19 cellular contexts compared by ENCODE assay signal in the genomic region with DNA sequence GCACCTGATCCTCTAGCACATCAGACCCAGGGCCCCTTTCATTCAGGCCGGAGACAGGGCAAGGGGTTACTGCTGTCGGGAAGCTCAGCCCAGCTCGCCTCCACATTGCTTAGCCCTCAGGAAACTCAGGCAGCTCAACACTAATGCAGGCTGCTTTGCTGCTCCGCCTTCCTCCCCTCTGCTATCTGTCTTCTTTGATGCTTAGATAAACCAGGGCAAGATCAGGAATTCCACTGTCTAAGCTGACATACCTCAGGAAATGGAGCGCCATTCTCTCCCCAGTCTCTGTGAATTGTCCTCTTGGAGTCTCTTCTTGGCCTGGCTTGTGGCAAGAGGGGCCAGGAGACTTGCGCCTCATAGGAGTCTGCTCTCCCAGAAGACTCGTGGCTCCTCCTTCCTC. TPM values are rescaled to one million over a fixed set of nuclear protein-coding genes. Genes with fewer than 3 reads are reported as not detected.
DNase-seq lines count a peak whose midpoint lies in the region; ATAC-seq, FAIRE-seq and TF ChIP-seq lines count a peak whose summit lies in the region.
"Had no signal": no experiment of that assay in that cellular context is flagged by ENCODE, and none has a peak within 500 bp of the region (broad histone marks: within the 10 kb centered on the region; RNA-seq: fewer than 3 reads in every experiment).

No MANE protein-coding gene starts in this region.

- no TSS peak for BruUV-seq in IMR-90 (replicated peaks; lab: Mats Ljungman, UMichigan)

- no peak for FAIRE-seq in H1 (lab: Jason Lieb, UNC)
- FAIRE-seq: A549, D721Med, GM12892, H54 had no signal

- H2AFZ ChIP-seq in IMR-90 (replicated peaks; ENCODE audit: low read length, poor library complexity) (peak overlapping the region; percentile 24), H1 (ENCODE audit: low read length) (0 out of 2 replicates have a peak overlapping the region, but pooled peaks have one; percentile 41)

- H3K27me3 ChIP-seq in IMR-90 (ENCODE audit: control insufficient read depth, insufficient read depth, low read length) (peaks cover 59% of the 10 kb centered on the region), H1 (replicated peaks in 1 of 4; ENCODE audit: control insufficient read depth in 3 of 4, extremely low read depth in 1 of 4, insufficient read depth in 3 of 4, low read length in 3 of 4) (no peaks in the 10 kb centered on the region; a peak in 1 of 7 replicates), right cardiac atrium (ENCODE audit: control insufficient read depth, insufficient read depth) (no peaks in the 10 kb centered on the region)
- H3K27me3 ChIP-seq: BE2C had no signal

- no peaks in the 10 kb centered on the region for H3K4me1 ChIP-seq in IMR-90 (ENCODE audit: control insufficient read depth, insufficient read depth, low read length)
- H3K4me1 ChIP-seq in H1 (replicated peaks in 1 of 4; ENCODE audit: control insufficient read depth in 3 of 4, insufficient read depth in 4 of 4, low read length in 3 of 4), result peaks cover 0 to 4% (median 0%) of the 10 kb centered on the region in 4 experiments; a peak in 2 of 7 replicates
- no peaks in the 10 kb centered on the region for H3K4me1 ChIP-seq in right cardiac atrium (ENCODE audit: control insufficient read depth, insufficient read depth, low read length)
- H3K4me1 ChIP-seq: A549, BE2C had no signal

- intact Hi-C loops in IMR-90 (cut with micrococcal nuclease) (no loop called here), right cardiac atrium (cut with DNase I) (no loop called here), posterior cingulate gyrus (cut with DNase I) (no loop called here)

- H2BK12ac ChIP-seq in H1 (ENCODE audit: low read depth, low read length), result no peak overlapping the region

- H3K14ac ChIP-seq in IMR-90 (replicated peaks; ENCODE audit: low read depth, low read length), result no peak overlapping the region
- H3K14ac ChIP-seq in H1 (ENCODE audit: insufficient read length), result no peak overlapping the region

- no peak for ATAC-seq in IMR-90 (ENCODE audit: low read depth)
- no peak for ATAC-seq in right cardiac atrium
- ATAC-seq: A549 had no signal

- H3K23ac ChIP-seq in IMR-90 (ENCODE audit: low read depth, low read length) (no peak overlapping the region), H1 (ENCODE audit: insufficient read length) (no peak overlapping the region)

- H2BK20ac ChIP-seq in IMR-90 (ENCODE audit: low read depth, low read length) (no peak overlapping the region), H1 (ENCODE audit: low read length) (no peak overlapping the region)

- H3K4me3 ChIP-seq in IMR-90 (ENCODE audit: insufficient read depth, low read depth, low read length), result no peak overlapping the region
- H3K4me3 ChIP-seq in H1 (ENCODE audit: extremely low read depth in 1 of 4, insufficient read depth in 2 of 4, low read depth in 3 of 4, low read length in 4 of 4), result no peak overlapping the region
- H3K4me3 ChIP-seq in right cardiac atrium (ENCODE audit: low read length), result no peak overlapping the region
- H3K4me3 ChIP-seq: A549 had no signal

- no peak for TF ChIP-seq POLR2A in IMR-90 (IDR thresholded peaks at IDR 0.05; ENCODE audit: low read depth, low read length)
- no peak for TF ChIP-seq POLR2A in H1 (IDR thresholded peaks at IDR 0.05; ENCODE audit: control extremely low read depth in 1 of 2, low read depth in 2 of 2, low read length in 2 of 2)

- no peaks in the 10 kb centered on the region for H3K79me1 ChIP-seq in IMR-90 (ENCODE audit: low read depth in 1 of 2, low read length in 2 of 2)
- H3K79me1 ChIP-seq in H1 (ENCODE audit: low read depth, low read length), result no peaks in the 10 kb centered on the region

- no peaks in the 10 kb centered on the region for H3K79me2 ChIP-seq in H1 (ENCODE audit: control insufficient read depth in 1 of 2, insufficient read depth in 2 of 2, low read length in 2 of 2)

- H4K91ac ChIP-seq in IMR-90 (ENCODE audit: insufficient read depth, low read depth, low read length), result no peak overlapping the region
- H4K91ac ChIP-seq in H1 (replicated peaks; ENCODE audit: insufficient read length, low read length), result no peak overlapping the region

- H2BK5ac ChIP-seq in IMR-90 (ENCODE audit: low read depth, low read length, poor library complexity, severe bottlenecking) (no peak overlapping the region), H1 (ENCODE audit: low read depth, low read length) (no peak overlapping the region)

- CTCF ChIA-PET in IMR-90 (lab: Yijun Ruan, JAX) (interaction anchor here (1.0 kb wide), 1 partner anchor 11 kb away, joined by 5 read pairs; no protein-coding TSS in a partner anchor), H1 (lab: Charles Lee; ENCODE audit: partially characterized antibody) (interaction anchor here (0.5 to 4.4 kb wide), 5 partner anchors 8 to 235 kb away, joined by 3 to 20 read pairs (median 3); no protein-coding TSS in a partner anchor)

- H2AK5ac ChIP-seq in IMR-90 (ENCODE audit: low read depth, low read length), result no peak overlapping the region
- no peak overlapping the region for H2AK5ac ChIP-seq in H1 (ENCODE audit: low read depth, low read length)

- H3K18ac ChIP-seq in IMR-90 (ENCODE audit: low read depth, low read length) (no peak overlapping the region), H1 (ENCODE audit: extremely low read depth, low read length) (no peak overlapping the region)

- H3K27ac ChIP-seq in IMR-90 (ENCODE audit: insufficient read depth, low read length) (no peak overlapping the region), H1 (ENCODE audit: low read depth, low read length) (no peak overlapping the region), right cardiac atrium (ENCODE audit: low read length) (no peak overlapping the region)
- H3K27ac ChIP-seq: A549, C4-2B had no signal

- WGBS in IMR-90 (ENCODE audit: extremely low coverage in 2 of 2, insufficient read length in 1 of 2), 2 experiments, result 40% methylated on average over 1 of the region's 7 CpGs; no CpG with 5 or more reads in 1 of the 2 experiments
- WGBS in H1 (ENCODE audit: extremely low coverage in 1 of 2, insufficient coverage in 1 of 2, insufficient read length in 1 of 2, insufficient replicate concordance in 2 of 2, low coverage in 1 of 2, low lambda C conversion rate in 2 of 2, missing lambda C conversion rate in 1 of 2), 2 experiments, result 82% methylated on average over 7 of the region's 7 CpGs; no CpG with 5 or more reads in 1 of the 2 experiments
- WGBS in right cardiac atrium, result 51% methylated on average over 7 of the region's 7 CpGs

- no peak overlapping the region for H4K5ac ChIP-seq in IMR-90 (ENCODE audit: low read depth, low read length)
- H4K5ac ChIP-seq in H1 (ENCODE audit: insufficient read length, low read depth, low read length), result no peak overlapping the region

- no peaks in the 10 kb centered on the region for H3K23me2 ChIP-seq in H1 (ENCODE audit: low read depth, low read length)

- no peak overlapping the region for H3K9ac ChIP-seq in IMR-90 (ENCODE audit: low read depth, low read length)
- H3K9ac ChIP-seq in H1 (replicated peaks in 1 of 4; ENCODE audit: extremely low read depth in 1 of 4, low read depth in 3 of 4, low read length in 3 of 4), result no peak overlapping the region

- H3K9me3 ChIP-seq in IMR-90 (ENCODE audit: control insufficient read depth, insufficient read depth, low read length), result peaks cover 1% of the 10 kb centered on the region; the same call in 1 of the 2 replicates
- no peaks in the 10 kb centered on the region for H3K9me3 ChIP-seq in H1 (ENCODE audit: insufficient read depth in 2 of 2, low read depth in 1 of 2, low read length in 1 of 2)
- H3K9me3 ChIP-seq in right cardiac atrium (ENCODE audit: control insufficient read depth, low read length), result no peaks in the 10 kb centered on the region
- H3K9me3 ChIP-seq: A549, BE2C had no signal

- dilution Hi-C loops in IMR-90 (cut with HindIII; ENCODE audit: low sequenced_read_pairs, unreplicated experiment), result no loop called here

- in situ Hi-C loops in IMR-90 (cut with MboI; ENCODE audit: low sequenced_read_pairs), result loop anchor here (5.0 kb wide), 1 partner anchor 74 kb away; no protein-coding TSS in a partner anchor

- no peak for TF ChIP-seq CTCF in IMR-90 (conservative IDR thresholded peaks at IDR 0.05; ENCODE audit: low read depth, low read length)
- TF ChIP-seq CTCF in H1 (IDR thresholded peaks at IDR 0.05; ENCODE audit: control extremely low read depth in 1 of 3, insufficient read depth in 1 of 3, low read depth in 1 of 3, low read length in 3 of 3), result no peak

- H3K4me2 ChIP-seq in IMR-90 (ENCODE audit: low read depth, low read length) (no peak overlapping the region), H1 (ENCODE audit: insufficient read depth in 1 of 2, low read depth in 2 of 2, low read length in 2 of 2) (no peak overlapping the region)
- H3K4me2 ChIP-seq: A549 had no signal

- H3K36me3 ChIP-seq in IMR-90 (ENCODE audit: control insufficient read depth, insufficient read depth, low read length), result no peaks in the 10 kb centered on the region
- H3K36me3 ChIP-seq in H1 (ENCODE audit: control insufficient read depth in 2 of 4, insufficient read depth in 4 of 4, low read length in 3 of 4), result no peaks in the 10 kb centered on the region
- H3K36me3 ChIP-seq: BE2C had no signal

- TF ChIP-seq RAD21 in IMR-90 (IDR thresholded peaks at IDR 0.05; ENCODE audit: low read length) (no peak), H1 (IDR thresholded peaks at IDR 0.05 in 1 of 2, conservative IDR thresholded peaks at IDR 0.05 in 1 of 2; ENCODE audit: low read depth in 2 of 2, low read length in 2 of 2) (no peak)

- POLR2A ChIA-PET in IMR-90 (lab: Charles Lee; ENCODE audit: unreplicated experiment) (no interaction called here), H1 (lab: Charles Lee; ENCODE audit: partially characterized antibody) (interaction anchor here (0.9 kb wide), 1 partner anchor 10 kb away, joined by 3 read pairs; no protein-coding TSS in a partner anchor)

- H2BK15ac ChIP-seq in IMR-90 (ENCODE audit: low read depth, low read length) (no peak overlapping the region), H1 (ENCODE audit: low read length) (no peak overlapping the region)

- DNase-seq in IMR-90, result no peak
- no peak for DNase-seq in H1 (ENCODE audit: low read depth in 1 of 2, low spot score in 2 of 2)
- DNase-seq in islet precursor cell, result peak; percentile 68
- no peak for DNase-seq in right cardiac atrium
- no peak for DNase-seq in activated CD4-positive, alpha-beta T cell treated with anti-CD3 and anti-CD28 coated beads, Interleukin-2, amount 50 U/mL, for 4 hours
- DNase-seq in posterior cingulate gyrus, result no peak
- no peak for DNase-seq in ecto neural progenitor cell (ENCODE audit: low spot score)
- DNase-seq: BE2C; CD4-positive, alpha-beta memory T cell; DMS153; DMS79 treated with DMSO at 0.1 percent for 48 hours; EL; GDM1 had no signal

- no peak overlapping the region for H2AK9ac ChIP-seq in IMR-90 (replicated peaks; ENCODE audit: low read depth, low read length, poor library complexity)

- H4K8ac ChIP-seq in IMR-90 (ENCODE audit: low read depth in 2 of 2, low read length in 2 of 2) (no peak overlapping the region), H1 (ENCODE audit: extremely low read depth, insufficient read depth, low read length) (no peak overlapping the region)

- no peak overlapping the region for H2BK120ac ChIP-seq in IMR-90 (ENCODE audit: low read depth, low read length)
- no peak overlapping the region for H2BK120ac ChIP-seq in H1 (replicated peaks; ENCODE audit: low read depth, low read length)

- no peak for TF ChIP-seq EP300 in H1 (IDR thresholded peaks at IDR 0.05; ENCODE audit: borderline replicate concordance in 1 of 2, low read depth in 2 of 2, low read length in 2 of 2)

- H3K56ac ChIP-seq in IMR-90 (ENCODE audit: extremely low read depth, insufficient read depth, low read length), result no peak overlapping the region
- no peak overlapping the region for H3K56ac ChIP-seq in H1 (replicated peaks; ENCODE audit: insufficient read length, low read depth, low read length)

- H4K20me1 ChIP-seq in IMR-90 (ENCODE audit: insufficient read depth, low read length), result no peaks in the 10 kb centered on the region
- H4K20me1 ChIP-seq in H1 (replicated peaks in 1 of 2; ENCODE audit: control insufficient read depth in 1 of 2, insufficient read depth in 2 of 2, low read length in 2 of 2), result no peaks in the 10 kb centered on the region

- H3K9me1 ChIP-seq in IMR-90 (ENCODE audit: insufficient read depth, low read length), result no peaks in the 10 kb centered on the region

- no peak overlapping the region for H3K4ac ChIP-seq in IMR-90 (ENCODE audit: low read depth, low read length)
- no peak overlapping the region for H3K4ac ChIP-seq in H1 (replicated peaks; ENCODE audit: insufficient read length, low read depth, low read length)

RNA-seq across cellular contexts. Expression of gene EXOC6B, which starts 25.5 kb away (rescaled TPM):
- total RNA-seq in IMR-90 (2012; rRNA removed), result 29.4 and 29.7 TPM in 2 replicates
- 9.0 and 10.2 TPM in 2 replicates for polyA plus RNA-seq in IMR-90 (2012; rRNA removed)
- polyA plus RNA-seq in IMR-90 (2012; cell fraction: cytosol; rRNA removed), result 4.8 and 12.8 TPM in 2 replicates
- polyA plus RNA-seq in IMR-90 (2012; cell fraction: nucleus; rRNA removed; ENCODE audit: low replicate concordance), result 10.8 and 17.1 TPM in 2 replicates
- total RNA-seq in H1 (2021; fragmentation: NEBNext Ultra II Directional; extraction: Animal tissue kit (Norgen Biotek cat#: 25700)), result 30.1 and 33.0 TPM in 2 replicates
- 13.5 and 18.3 TPM in 2 replicates for polyA plus RNA-seq in H1 (2011; rRNA removed)
- 13.0 TPM for polyA plus RNA-seq in H1 (2011; cell fraction: cytosol; rRNA removed)
- polyA plus RNA-seq in H1 (2011; cell fraction: nucleus; rRNA removed), result 21.4 TPM
- 13.7 to 23.3 TPM (median 18.8 TPM) in 4 replicates for polyA plus RNA-seq in H1 (2012, experiment 1 of 2)
- polyA plus RNA-seq in H1 (2012, experiment 2 of 2), result 1.1 TPM
- 17.7 TPM for polyA plus RNA-seq in H1 (2013, experiment 1 of 2)
- 16.0 TPM for polyA plus RNA-seq in H1 (2013, experiment 2 of 2)
- 52.2 and 61.4 TPM in 2 replicates for polyA minus RNA-seq in H1 (2011; rRNA and poly(A)+ RNA removed)
- 50.8 TPM for polyA minus RNA-seq in H1 (2011; cell fraction: cytosol; rRNA and poly(A)+ RNA removed)
- polyA minus RNA-seq in H1 (2011; cell fraction: nucleus; rRNA and poly(A)+ RNA removed), result 61.1 TPM
- 100 to 1,000 TPM in 3 of 4 donors, 10 to 100 TPM in 1; 93.6 to 127 (median 121) TPM for total RNA-seq in right cardiac atrium
- polyA plus RNA-seq in right cardiac atrium, result 17.5 TPM

RNA-seq across cellular contexts. Expression of gene SPR, which starts 35.9 kb away (rescaled TPM):
- total RNA-seq in IMR-90 (2012; rRNA removed) (15.8 and 17.4 TPM in 2 replicates), right cardiac atrium (10 to 100 TPM; 35.9 to 56.3 (median 44.3) TPM)
- polyA plus RNA-seq in IMR-90 (2012; rRNA removed) (14.3 and 14.9 TPM in 2 replicates), H1 (2011; rRNA removed) (4.2 and 4.5 TPM in 2 replicates), right cardiac atrium (50.3 TPM)
- polyA plus RNA-seq in IMR-90 (2012; cell fraction: cytosol; rRNA removed), result 17.3 and 23.3 TPM in 2 replicates
- polyA plus RNA-seq in IMR-90 (2012; cell fraction: nucleus; rRNA removed; ENCODE audit: low replicate concordance), result 4.1 and 5.8 TPM in 2 replicates
- total RNA-seq in H1 (2021; fragmentation: NEBNext Ultra II Directional; extraction: Animal tissue kit (Norgen Biotek cat#: 25700)), result 10.7 and 11.5 TPM in 2 replicates
- 8.9 TPM for polyA plus RNA-seq in H1 (2011; cell fraction: cytosol; rRNA removed)
- 5.4 TPM for polyA plus RNA-seq in H1 (2011; cell fraction: nucleus; rRNA removed)
- 7.2 to 11.0 TPM (median 10.2 TPM) in 4 replicates for polyA plus RNA-seq in H1 (2012, experiment 1 of 2)
- 9.2 TPM for polyA plus RNA-seq in H1 (2012, experiment 2 of 2)
- 5.3 TPM for polyA plus RNA-seq in H1 (2013, experiment 1 of 2)
- polyA plus RNA-seq in H1 (2013, experiment 2 of 2), result 6.1 TPM
- polyA minus RNA-seq in H1 (2011; rRNA and poly(A)+ RNA removed), result 2.3 and 4.9 TPM in 2 replicates
- 4.0 TPM for polyA minus RNA-seq in H1 (2011; cell fraction: cytosol; rRNA and poly(A)+ RNA removed)
- 2.3 TPM for polyA minus RNA-seq in H1 (2011; cell fraction: nucleus; rRNA and poly(A)+ RNA removed)
- total RNA-seq: CD4-positive, alpha-beta memory T cell had no signal
- polyA plus RNA-seq: IgD-negative memory B cell had no signal
